In the genomic region with DNA sequence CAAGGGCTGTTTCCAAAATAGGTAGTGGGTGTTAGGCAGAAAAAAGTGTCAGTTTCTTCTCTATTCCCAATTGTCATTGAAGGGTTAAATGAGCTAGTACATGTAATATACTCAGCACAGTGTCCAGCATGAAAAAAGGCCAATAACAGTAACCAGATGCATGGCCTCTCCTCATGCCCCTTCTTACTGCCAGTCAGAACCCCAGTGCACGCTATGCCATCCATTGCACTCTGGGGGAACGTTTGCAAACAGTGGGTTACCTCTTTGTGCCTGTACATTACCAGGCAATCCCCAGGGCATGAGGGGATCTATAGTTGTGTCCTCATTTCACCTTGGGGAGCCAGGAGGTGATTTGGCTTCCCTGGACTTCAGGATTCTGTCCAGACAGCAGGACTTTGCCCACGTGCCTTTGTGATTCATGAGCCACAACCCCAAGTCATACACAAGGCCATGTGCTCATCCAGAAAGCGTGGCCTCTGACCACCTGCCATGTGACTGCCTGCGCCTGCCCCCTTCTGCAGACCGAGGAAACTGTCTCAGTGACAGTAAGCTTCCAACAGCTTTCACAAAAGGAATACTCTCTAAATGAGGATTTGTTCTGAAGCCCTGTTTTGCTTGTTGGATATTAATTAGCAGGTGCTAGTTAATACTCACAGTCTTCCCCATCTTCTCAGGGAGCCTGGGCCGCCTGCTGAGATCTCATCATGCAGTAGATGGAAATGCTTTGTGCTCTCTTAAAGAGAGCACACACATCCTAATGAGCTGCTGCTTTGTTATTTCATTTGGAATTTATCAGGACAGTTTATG, we compare ENCODE assay signal across 8 cellular contexts. TPM values are rescaled to one million over a fixed set of nuclear protein-coding genes. Genes with fewer than 3 reads are reported as not detected.
DNase-seq lines count a peak whose midpoint lies in the region; ATAC-seq and TF ChIP-seq lines count a peak whose summit lies in the region.

No MANE protein-coding gene starts in this region.

- H4K20me1 ChIP-seq in neural cell (ENCODE audit: insufficient read depth) = no peaks in the 10 kb centered on the region

- no peaks in the 10 kb centered on the region for H3F3A ChIP-seq in neural cell (ENCODE audit: insufficient read depth, low read length, poor library complexity, severe bottlenecking)

- H3K27ac ChIP-seq in neural cell (ENCODE audit: low read length) = no peak overlapping the region

- no peaks in the 10 kb centered on the region for H3K9me3 ChIP-seq in neural cell (ENCODE audit: low read length)

- H3K4me3 ChIP-seq in epithelial cell of esophagus (ENCODE audit: low read length) (no peak overlapping the region), neural cell (ENCODE audit: low read length) (no peak overlapping the region)

- H3K27me3 ChIP-seq in neural cell (ENCODE audit: insufficient read depth, low read depth, low read length) = no peaks in the 10 kb centered on the region

- H3K9ac ChIP-seq in neural cell (ENCODE audit: low read length) = no peak overlapping the region

- H2AFZ ChIP-seq in neural cell (ENCODE audit: low read depth, low read length) = no peak overlapping the region

- ATAC-seq in GM19023 (IDR thresholded peaks at IDR 0.05; ENCODE audit: unreplicated experiment) (no peak), HG03342 (IDR thresholded peaks at IDR 0.05; ENCODE audit: unreplicated experiment) (no peak)

- H3K36me3 ChIP-seq in neural cell (ENCODE audit: insufficient read depth, low read length) = no peaks in the 10 kb centered on the region

- no peaks in the 10 kb centered on the region for H3K79me2 ChIP-seq in neural cell (replicated peaks; ENCODE audit: insufficient read depth, low read length)

- no peaks in the 10 kb centered on the region for H3K9me2 ChIP-seq in neural cell (ENCODE audit: insufficient read depth, low read length)

- H3K4me2 ChIP-seq in neural cell (ENCODE audit: low read length) = no peak overlapping the region

- no peak for TF ChIP-seq EP300 in neural cell (conservative IDR thresholded peaks at IDR 0.05; ENCODE audit: poor library complexity, severe bottlenecking)

- peak; percentile 32 for TF ChIP-seq RAD21 in neural cell (conservative IDR thresholded peaks at IDR 0.05)

- DNase-seq in C1 segment of cervical spinal cord (lab: John Stamatoyannopoulos, UW) (peak in 12 of 14 donors; percentile 30 to 82 (median 53)), NCI-H82 treated with DMSO at 0.1 percent for 48 hours (lab: John Stamatoyannopoulos, UW; ENCODE audit: unreplicated experiment) (peak; percentile 4), epithelial cell of esophagus (ENCODE audit: low read depth) (peak; percentile 29), COLO668 (lab: John Stamatoyannopoulos, UW; ENCODE audit: unreplicated experiment) (no peak)
- no peak for DNase-seq in stimulated activated CD4-positive, alpha-beta T cell treated with anti-CD3 and anti-CD28 coated beads, Interleukin-2, amount 100 ng/mL, for 24 hours

- TF ChIP-seq CTCF in epithelial cell of esophagus (IDR thresholded peaks at IDR 0.05; ENCODE audit: insufficient read depth, low read depth, low read length, missing control alignments) (no peak), neural cell (IDR thresholded peaks at IDR 0.05; ENCODE audit: poor library complexity, severe bottlenecking) (peak; percentile 51)

TF ChIP-seq in neural cell, 6 proteins besides CTCF, POLR2A, EP300 and RAD21:
- TF ChIP-seq SMC3 (conservative IDR thresholded peaks at IDR 0.05; ENCODE audit: poor library complexity) = peak; percentile 37
- no peak for TF ChIP-seq EZH2 (IDR thresholded peaks at IDR 0.05; ENCODE audit: borderline replicate concordance, insufficient read depth, low read length, poor library complexity, severe bottlenecking)
- no peak for TF ChIP-seq POLR2AphosphoS5 (IDR thresholded peaks at IDR 0.05)
- TF ChIP-seq TAF1 (IDR thresholded peaks at IDR 0.05; ENCODE audit: low read depth) = no peak
- TF ChIP-seq, protein P1, sequence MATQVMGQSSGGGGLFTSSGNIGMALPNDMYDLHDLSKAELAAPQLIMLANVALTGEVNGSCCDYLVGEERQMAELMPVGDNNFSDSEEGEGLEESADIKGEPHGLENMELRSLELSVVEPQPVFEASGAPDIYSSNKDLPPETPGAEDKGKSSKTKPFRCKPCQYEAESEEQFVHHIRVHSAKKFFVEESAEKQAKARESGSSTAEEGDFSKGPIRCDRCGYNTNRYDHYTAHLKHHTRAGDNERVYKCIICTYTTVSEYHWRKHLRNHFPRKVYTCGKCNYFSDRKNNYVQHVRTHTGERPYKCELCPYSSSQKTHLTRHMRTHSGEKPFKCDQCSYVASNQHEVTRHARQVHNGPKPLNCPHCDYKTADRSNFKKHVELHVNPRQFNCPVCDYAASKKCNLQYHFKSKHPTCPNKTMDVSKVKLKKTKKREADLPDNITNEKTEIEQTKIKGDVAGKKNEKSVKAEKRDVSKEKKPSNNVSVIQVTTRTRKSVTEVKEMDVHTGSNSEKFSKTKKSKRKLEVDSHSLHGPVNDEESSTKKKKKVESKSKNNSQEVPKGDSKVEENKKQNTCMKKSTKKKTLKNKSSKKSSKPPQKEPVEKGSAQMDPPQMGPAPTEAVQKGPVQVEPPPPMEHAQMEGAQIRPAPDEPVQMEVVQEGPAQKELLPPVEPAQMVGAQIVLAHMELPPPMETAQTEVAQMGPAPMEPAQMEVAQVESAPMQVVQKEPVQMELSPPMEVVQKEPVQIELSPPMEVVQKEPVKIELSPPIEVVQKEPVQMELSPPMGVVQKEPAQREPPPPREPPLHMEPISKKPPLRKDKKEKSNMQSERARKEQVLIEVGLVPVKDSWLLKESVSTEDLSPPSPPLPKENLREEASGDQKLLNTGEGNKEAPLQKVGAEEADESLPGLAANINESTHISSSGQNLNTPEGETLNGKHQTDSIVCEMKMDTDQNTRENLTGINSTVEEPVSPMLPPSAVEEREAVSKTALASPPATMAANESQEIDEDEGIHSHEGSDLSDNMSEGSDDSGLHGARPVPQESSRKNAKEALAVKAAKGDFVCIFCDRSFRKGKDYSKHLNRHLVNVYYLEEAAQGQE (IDR thresholded peaks at IDR 0.05; ENCODE audit: borderline replicate concordance) = no peak
- TF ChIP-seq MXI1 (conservative IDR thresholded peaks at IDR 0.05; ENCODE audit: poor library complexity, severe bottlenecking) = peak; percentile 65

RNA-seq across cellular contexts. Expression of a gene that starts 36.8 kb away (rescaled TPM):
- polyA plus RNA-seq in neural cell = 0.10 TPM in 1 of 2 replicates, not detected in the other
- polyA minus RNA-seq in neural cell = not detected in 2 replicates

Comparison
In these comparisons a context has a peak if more than half of its experiments do, and no peak if none do; other contexts are left out.
1. DNase-seq: peak in C1 segment of cervical spinal cord (12 of 14), NCI-H82 treated with DMSO at 0.1 percent for 48 hours (single experiment) and epithelial cell of esophagus (single experiment); none in stimulated activated CD4-positive, alpha-beta T cell treated with anti-CD3 and anti-CD28 coated beads, Interleukin-2, amount 100 ng/mL, for 24 hours (0 of 2) and COLO668 (single experiment).